ENCODE assay signal across 40 cellular contexts in genomic region chr5:33880319-33880718, GRCh38. TPM values are rescaled to one million over a fixed set of nuclear protein-coding genes. Genes with fewer than 3 reads are reported as not detected.
"Had no signal": no experiment of that assay in that cellular context is flagged by ENCODE, and none has a peak within 500 bp of the region (broad histone marks: within the 10 kb centered on the region; RNA-seq: fewer than 3 reads in every experiment).

No MANE protein-coding gene starts in this region.

- H3K4me3 ChIP-seq: MG63 had no signal

- H3K36me3 ChIP-seq: MG63 had no signal

- DNase-seq: Kasumi-1, MG63, MM.1S, MV-4-11, NCI-H1048, NCI-H1092, NCI-H1092 treated with DMSO at 0.1 percent for 48 hours, NCI-H1105, NCI-H1105 treated with DMSO at 0.1 percent for 48 hours, NCI-H1417, NCI-H1417 treated with DMSO at 0.1 percent for 48 hours, NCI-H1436, NCI-H1436 treated with DMSO at 0.1 percent for 48 hours, NCI-H146, NCI-H1694, NCI-H1694 treated with DMSO at 0.1 percent for 48 hours, NCI-H187, NCI-H187 treated with DMSO at 0.1 percent for 48 hours, NCI-H1930, NCI-H2029, NCI-H2029 treated with DMSO at 0.1 percent for 48 hours, NCI-H2081, NCI-H2081 treated with DMSO at 0.1 percent for 48 hours, NCI-H2107, NCI-H2171, NCI-H2171 treated with DMSO at 0.1 percent for 48 hours, NCI-H2227 treated with DMSO at 0.1 percent for 48 hours, NCI-H226, NCI-H345, NCI-H446, NCI-H446 treated with DMSO at 0.1 percent for 48 hours, NCI-H510A, NCI-H510A treated with DMSO at 0.1 percent for 48 hours, NCI-H524, NCI-H524 treated with DMSO at 0.1 percent for 48 hours, NCI-H526 had no signal

- H3K27me3 ChIP-seq: MG63 had no signal

RNA-seq across cellular contexts. Expression of gene ADAMTS12, which starts 11.5 kb away (rescaled TPM):
- total RNA-seq: MCF 10A had no signal

RNA-seq across cellular contexts. Expression of gene RXFP3, which starts 55.9 kb away (rescaled TPM):
- total RNA-seq: LHCN-M2, M059J, MCF 10A, NCI-H460 had no signal
